ENCODE assay signal across 1 cellular context in genomic region chr22:24601217-24602104, GRCh38.
TF ChIP-seq lines count a peak whose summit lies in the region.

No MANE protein-coding gene starts in this region.

TF ChIP-seq in GM12878, 131 proteins besides CTCF, POLR2A, EP300 and RAD21:
- TF ChIP-seq NR2F1 (conservative IDR thresholded peaks at IDR 0.05) (peak; percentile 35; the same call in 1 of the 2 replicates), NR2C1 (IDR thresholded peaks at IDR 0.05) (no peak)
